16 cellular contexts compared by ENCODE assay signal in genomic region chr11:70116386-70117077, GRCh38. TPM values are rescaled to one million over a fixed set of nuclear protein-coding genes. Genes with fewer than 3 reads are reported as not detected.
"Had no signal": no experiment of that assay in that cellular context is flagged by ENCODE, and none has a peak within 500 bp of the region (broad histone marks: within the 10 kb centered on the region; RNA-seq: fewer than 3 reads in every experiment).

No MANE protein-coding gene starts in this region.

- H3K36me3 ChIP-seq: adrenal gland, esophagus muscularis mucosa, left lung, right atrium auricular region, transverse colon had no signal

- H3K4me3 ChIP-seq: adrenal gland, coronary artery, esophagus muscularis mucosa, left lung, right atrium auricular region, transverse colon had no signal

- H3K4me1 ChIP-seq: adrenal gland, left lung had no signal

- H3K27me3 ChIP-seq: right atrium auricular region had no signal

- H3K27ac ChIP-seq: adrenal gland, left lung, right atrium auricular region, transverse colon had no signal

- DNase-seq: activated CD4-positive, alpha-beta T cell treated with anti-CD3 and anti-CD28 coated beads, Interleukin-2, amount 50 U/mL, for 48 hours; activated naive CD4-positive, alpha-beta T cell treated with anti-CD3 and anti-CD28 coated beads, Interleukin-2, amount 50 U/mL, for 16 hours; adrenal gland; natural killer cell; nucleus accumbens; small intestine; stimulated activated CD4-positive, alpha-beta T cell treated with anti-CD3 and anti-CD28 coated beads, Interleukin-4, amount 100 ng/mL, for 4 hours; stimulated activated CD8-positive, alpha-beta memory T cell treated with anti-CD3 and anti-CD28 coated beads, Interleukin-4, amount 100 ng/mL, for 48 hours; stimulated activated naive CD4-positive, alpha-beta T cell treated with Interleukin-2 at 50 U/mL for 16 hours; transverse colon had no signal

- H3K9me3 ChIP-seq: adrenal gland, esophagus muscularis mucosa, left lung, right atrium auricular region, transverse colon had no signal

- FAIRE-seq: islet of Langerhans, small intestine had no signal

RNA-seq across cellular contexts. Expression of gene ANO1, which starts 38.4 kb away (rescaled TPM):
- total RNA-seq: activated T-helper 2 cell treated with anti-CD3 and anti-CD28 coated beads, Interferon-gamma antibody, Interleukin-2, Interleukin-4, amounts not matched to agents 10 μg/mL and 5 μg/mL and 100 μg/mL, durations not matched to agents 14 hours and 24 hours and 36 hours; natural killer cell had no signal
